1 cellular context compared by ENCODE assay signal in genomic region chr12:69154585-69155363, GRCh38.
TF ChIP-seq lines count a peak whose summit lies in the region.

No MANE protein-coding gene starts in this region.

TF ChIP-seq in H1, 55 proteins besides CTCF, POLR2A, EP300 and RAD21 (continued from another document):
- TF ChIP-seq FOSL1 (IDR thresholded peaks at IDR 0.05; ENCODE audit: insufficient read depth, low read depth, low read length) (no peak), POLR2AphosphoS5 (IDR thresholded peaks at IDR 0.05; ENCODE audit: low read depth, low read length) (no peak), SIRT6 (IDR thresholded peaks at IDR 0.05; ENCODE audit: low read length) (no peak), ATF3 (IDR thresholded peaks at IDR 0.05; ENCODE audit: insufficient read depth, low read depth, low read length) (0 out of 2 replicates have a peak, but pooled peaks have one; percentile 25)
